14 cellular contexts compared by ENCODE assay signal in genomic region chr12:1927751-1928351, GRCh38. TPM values are rescaled to one million over a fixed set of nuclear protein-coding genes. Genes with fewer than 3 reads are reported as not detected.
DNase-seq lines count a peak whose midpoint lies in the region; FAIRE-seq and TF ChIP-seq lines count a peak whose summit lies in the region.
"Had no signal": no experiment of that assay in that cellular context is flagged by ENCODE, and none has a peak within 500 bp of the region (broad histone marks: within the 10 kb centered on the region; RNA-seq: fewer than 3 reads in every experiment).

No MANE protein-coding gene starts in this region.

- H3K9me3 ChIP-seq in right atrium auricular region (no peaks in the 10 kb centered on the region), stomach (no peaks in the 10 kb centered on the region)
- H3K9me3 ChIP-seq: gastrocnemius medialis, SJCRH30 had no signal

- FAIRE-seq in HTR-8/SVneo (lab: Jason Lieb, UNC), result peak; percentile 57
- FAIRE-seq: keratinocyte, TTC549 had no signal

- H3K27ac ChIP-seq in right atrium auricular region (no peak overlapping the region), stomach (peak overlapping the region in 2 of 5 donors; percentile 10 to 35)
- H3K27ac ChIP-seq: gastrocnemius medialis, SJCRH30 had no signal

- H3K4me1 ChIP-seq in right atrium auricular region (peaks cover 0 to 49% of the 10 kb centered on the region in 2 donors), stomach (peaks cover 7 to 35% (median 14%) of the 10 kb centered on the region in 4 donors)

- TF ChIP-seq CTCF in right atrium auricular region (IDR thresholded peaks at IDR 0.05) (no peak), stomach (IDR thresholded peaks at IDR 0.05) (no peak)

- no peaks in the 10 kb centered on the region for H3K36me3 ChIP-seq in right atrium auricular region
- no peaks in the 10 kb centered on the region for H3K36me3 ChIP-seq in stomach
- H3K36me3 ChIP-seq: gastrocnemius medialis, SJCRH30 had no signal

- intact Hi-C loops in stomach (cut with DNase I; ENCODE audit: low total_unique reads), result no loop called here

- TF ChIP-seq POLR2A in stomach (IDR thresholded peaks at IDR 0.05), result no peak

- no peaks in the 10 kb centered on the region for H3K27me3 ChIP-seq in right atrium auricular region
- peaks cover 0 to 9% (median 4%) of the 10 kb centered on the region in 3 donors for H3K27me3 ChIP-seq in stomach
- H3K27me3 ChIP-seq: gastrocnemius medialis, SJCRH30 had no signal

- WGBS in stomach, 5 donors, result 64 to 82% (median 76%) methylated on average over 15 of the region's 15 CpGs

- H3K4me3 ChIP-seq in right atrium auricular region, result no peak overlapping the region
- H3K4me3 ChIP-seq in stomach, result no peak overlapping the region
- H3K4me3 ChIP-seq: gastrocnemius medialis, SJCRH30 had no signal

- TF ChIP-seq EP300 in stomach (IDR thresholded peaks at IDR 0.05), result no peak

- no peak for DNase-seq in HTR-8/SVneo (ENCODE audit: insufficient read length, low spot score)
- peak; percentile 72 for DNase-seq in astrocyte of the hippocampus (ENCODE audit: low read depth, low spot score)
- DNase-seq in right atrium auricular region (ENCODE audit: low spot score), result peak; percentile 63
- peak; percentile 24 for DNase-seq in stomach
- DNase-seq in NCI-H1436 treated with DMSO at 0.1 percent for 48 hours (lab: John Stamatoyannopoulos, UW), result no peak
- no peak for DNase-seq in T1000 (lab: John Stamatoyannopoulos, UW)
- DNase-seq in DMS79 (lab: John Stamatoyannopoulos, UW), result no peak
- DNase-seq: amniotic stem cell, gastrocnemius medialis, NCI-H1436, NCI-H748 treated with DMSO at 0.1 percent for 48 hours, SJCRH30 had no signal

RNA-seq across cellular contexts. Expression of gene CACNA2D4, which starts 9.4 kb away (rescaled TPM):
- 1 to 10 TPM; 1.6 to 4.1 TPM for total RNA-seq in right atrium auricular region
- total RNA-seq in stomach, result 1 to 10 TPM in 3 of 5 donors, under 1 TPM in 1, not detected in 1; 0.58 to 3.5 (median 1.5) TPM
- polyA plus RNA-seq in stomach, result 1 to 10 TPM; 1.8 to 3.2 (median 1.9) TPM

Comparison
In these comparisons a context has a peak if more than half of its experiments do, and no peak if none do; other contexts are left out.
1. DNase-seq: peak in astrocyte of the hippocampus (single experiment), right atrium auricular region (single experiment) and stomach (single experiment); none in HTR-8/SVneo (single experiment), NCI-H1436 treated with DMSO at 0.1 percent for 48 hours (single experiment), T1000 (single experiment) and DMS79 (single experiment).